ENCODE assay signal across 1 cellular context in the genomic region with DNA sequence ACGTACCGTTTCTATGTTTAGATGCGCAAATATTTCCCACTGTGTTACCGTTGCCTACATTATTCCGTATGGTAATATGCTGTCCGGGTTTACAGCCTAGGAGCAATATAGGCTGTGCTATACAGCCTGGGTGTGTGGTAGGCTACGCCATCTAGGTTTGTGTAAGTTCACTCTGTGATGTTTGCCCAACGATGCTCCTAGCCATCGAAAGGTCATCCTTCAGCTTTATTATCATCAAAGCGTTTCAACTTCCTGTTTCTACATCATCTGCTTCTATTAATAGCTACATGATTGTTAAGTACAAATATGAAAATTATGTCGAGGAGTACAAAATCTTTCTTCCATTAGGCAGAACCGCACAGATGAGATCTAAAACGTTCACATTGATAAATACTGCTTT.
TF ChIP-seq lines count a peak whose summit lies in the region.

No MANE protein-coding gene starts in this region.

TF ChIP-seq in GM12878, 131 proteins besides CTCF, POLR2A, EP300 and RAD21 (continued from another document):
- TF ChIP-seq, protein P1, sequence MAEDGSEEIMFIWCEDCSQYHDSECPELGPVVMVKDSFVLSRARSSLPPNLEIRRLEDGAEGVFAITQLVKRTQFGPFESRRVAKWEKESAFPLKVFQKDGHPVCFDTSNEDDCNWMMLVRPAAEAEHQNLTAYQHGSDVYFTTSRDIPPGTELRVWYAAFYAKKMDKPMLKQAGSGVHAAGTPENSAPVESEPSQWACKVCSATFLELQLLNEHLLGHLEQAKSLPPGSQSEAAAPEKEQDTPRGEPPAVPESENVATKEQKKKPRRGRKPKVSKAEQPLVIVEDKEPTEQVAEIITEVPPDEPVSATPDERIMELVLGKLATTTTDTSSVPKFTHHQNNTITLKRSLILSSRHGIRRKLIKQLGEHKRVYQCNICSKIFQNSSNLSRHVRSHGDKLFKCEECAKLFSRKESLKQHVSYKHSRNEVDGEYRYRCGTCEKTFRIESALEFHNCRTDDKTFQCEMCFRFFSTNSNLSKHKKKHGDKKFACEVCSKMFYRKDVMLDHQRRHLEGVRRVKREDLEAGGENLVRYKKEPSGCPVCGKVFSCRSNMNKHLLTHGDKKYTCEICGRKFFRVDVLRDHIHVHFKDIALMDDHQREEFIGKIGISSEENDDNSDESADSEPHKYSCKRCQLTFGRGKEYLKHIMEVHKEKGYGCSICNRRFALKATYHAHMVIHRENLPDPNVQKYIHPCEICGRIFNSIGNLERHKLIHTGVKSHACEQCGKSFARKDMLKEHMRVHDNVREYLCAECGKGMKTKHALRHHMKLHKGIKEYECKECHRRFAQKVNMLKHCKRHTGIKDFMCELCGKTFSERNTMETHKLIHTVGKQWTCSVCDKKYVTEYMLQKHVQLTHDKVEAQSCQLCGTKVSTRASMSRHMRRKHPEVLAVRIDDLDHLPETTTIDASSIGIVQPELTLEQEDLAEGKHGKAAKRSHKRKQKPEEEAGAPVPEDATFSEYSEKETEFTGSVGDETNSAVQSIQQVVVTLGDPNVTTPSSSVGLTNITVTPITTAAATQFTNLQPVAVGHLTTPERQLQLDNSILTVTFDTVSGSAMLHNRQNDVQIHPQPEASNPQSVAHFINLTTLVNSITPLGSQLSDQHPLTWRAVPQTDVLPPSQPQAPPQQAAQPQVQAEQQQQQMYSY (CRISPR knock-in tag; IDR thresholded peaks at IDR 0.05) = no peak
- TF ChIP-seq ZBED1 (IDR thresholded peaks at IDR 0.05; ENCODE audit: borderline replicate concordance) = no peak
